ENCODE assay signal across 1 cellular context in the genomic region with DNA sequence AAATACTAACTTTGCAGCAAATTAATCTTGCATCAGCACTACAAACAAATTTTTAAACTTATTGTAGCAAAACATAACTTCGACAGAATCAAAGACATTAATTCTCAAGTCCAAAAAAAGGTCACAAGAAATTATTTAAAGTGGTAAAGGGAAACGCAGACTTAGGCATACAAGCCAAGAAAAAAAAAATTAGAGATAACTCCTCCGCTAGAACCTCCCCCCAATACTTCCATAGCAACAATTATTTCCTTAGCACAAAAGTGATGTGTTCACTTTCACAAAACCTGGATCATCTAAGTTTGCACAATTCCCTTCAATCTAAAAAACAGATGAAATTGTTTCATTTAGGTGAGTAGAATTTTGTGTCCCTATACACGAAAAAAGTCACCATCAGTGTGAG.
TF ChIP-seq lines count a peak whose summit lies in the region.

No MANE protein-coding gene starts in this region.

TF ChIP-seq in endothelial cell of umbilical vein, 7 proteins besides CTCF, POLR2A, EP300 and RAD21 (continued from another document):
- TF ChIP-seq EZH2 (IDR thresholded peaks at IDR 0.05; ENCODE audit: borderline replicate concordance, low read depth, low read length, severe bottlenecking) (no peak), MYC (IDR thresholded peaks at IDR 0.05; ENCODE audit: low read depth, low read length) (no peak)
